Comparison of ENCODE assay signal across 25 cellular contexts in genomic region chr10:71072146-71072819, GRCh38.
"Had no signal": no experiment of that assay in that cellular context is flagged by ENCODE, and none has a peak within 500 bp of the region (broad histone marks: within the 10 kb centered on the region; RNA-seq: fewer than 3 reads in every experiment).

No MANE protein-coding gene starts in this region.

- ATAC-seq: activated T-cell treated with anti-CD3 and anti-CD28 coated beads, Interleukin-2, amount 50 U/mL, for 72 hours; gastroesophageal sphincter; left lung; mucosa of descending colon; stimulated activated naive CD8-positive, alpha-beta T cell treated with anti-CD3 and anti-CD28 coated beads, Interleukin-15, Interleukin-2, amounts not matched to agents 100 U/mL and 50 U/mL, for 24 hours had no signal

- H3K27me3 ChIP-seq: breast epithelium, colonic mucosa, gastroesophageal sphincter, right atrium auricular region, testis, transverse colon had no signal

- H3K9ac ChIP-seq: parathyroid adenoma had no signal

- H3K79me2 ChIP-seq: parathyroid adenoma had no signal

- H3K36me3 ChIP-seq: breast epithelium, colonic mucosa, gastroesophageal sphincter, left lung, right atrium auricular region, transverse colon had no signal

- H3K27ac ChIP-seq: breast epithelium, colonic mucosa, gastroesophageal sphincter, left lung, parathyroid adenoma, right atrium auricular region, SK-N-MC, testis, transverse colon, VCaP had no signal

- H3K4me1 ChIP-seq: colonic mucosa, left lung, parathyroid adenoma, testis, transverse colon had no signal

- H2AFZ ChIP-seq: parathyroid adenoma had no signal

- H3K9me3 ChIP-seq: breast epithelium, colonic mucosa, gastroesophageal sphincter, left lung, mucosa of descending colon, right atrium auricular region, testis, transverse colon had no signal

- DNase-seq: activated CD4-positive, alpha-beta T cell treated with anti-CD3 and anti-CD28 coated beads for 4 hours; activated CD4-positive, alpha-beta T cell treated with anti-CD3 and anti-CD28 coated beads, Interleukin-2, amount 50 U/mL, for 4 hours; activated naive CD8-positive, alpha-beta T cell treated with anti-CD3 and anti-CD28 coated beads, Interleukin-2, amount 10 ng/mL, durations not matched to agents 7 days and 5 days; activated T-cell treated with anti-CD3 and anti-CD28 coated beads for 4 hours; activated T-cell treated with anti-CD3 and anti-CD28 coated beads, Interleukin-2, amount 50 U/mL, for 72 hours; colonic mucosa; effector CD8-positive, alpha-beta T cell; head of caudate nucleus; hippocampal formation; mucosa of descending colon; nephron progenitor cell; nucleus accumbens; stimulated activated CD4-positive, alpha-beta T cell treated with anti-CD3 and anti-CD28 coated beads, Interleukin-2, amount 100 ng/mL, for 48 hours; stimulated activated naive CD8-positive, alpha-beta T cell treated with anti-CD3 and anti-CD28 coated beads, Interleukin-15, Interleukin-2, amounts not matched to agents 100 U/mL and 50 U/mL, for 24 hours; SW 1271; T-helper 9 cell; testis; transverse colon had no signal

- H3K4me3 ChIP-seq: breast epithelium, colonic mucosa, gastroesophageal sphincter, left lung, mucosa of descending colon, right atrium auricular region, SK-N-MC, testis, transverse colon had no signal
